Comparison of ENCODE assay signal across 23 cellular contexts in the genomic region with DNA sequence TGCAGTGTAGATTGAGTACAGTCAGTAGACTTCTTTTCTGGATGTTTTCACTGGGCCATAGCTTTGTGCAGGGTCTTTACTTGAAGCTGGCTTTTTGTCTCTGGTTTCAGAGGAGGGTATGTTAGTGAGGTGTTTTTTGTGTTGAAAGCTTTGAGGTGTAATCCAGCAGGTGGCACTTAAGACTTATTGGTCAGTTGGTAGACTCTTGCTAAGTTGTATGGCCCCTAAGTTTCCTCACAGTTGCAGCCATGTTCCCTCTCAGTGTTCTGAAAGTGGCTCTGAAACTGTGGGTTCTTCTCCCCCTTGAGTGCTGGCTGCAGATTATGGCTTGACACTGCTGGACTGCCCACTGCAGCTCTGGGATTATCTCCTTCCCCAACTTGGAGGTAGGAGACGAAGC. TPM values are rescaled to one million over a fixed set of nuclear protein-coding genes. Genes with fewer than 3 reads are reported as not detected.
A peak's percentile ranks its signal among the peaks of the same experiment; 100 is the strongest.
DNase-seq lines count a peak whose midpoint lies in the region; ATAC-seq and TF ChIP-seq lines count a peak whose summit lies in the region.
"Had no signal": no experiment of that assay in that cellular context is flagged by ENCODE, and none has a peak within 500 bp of the region (broad histone marks: within the 10 kb centered on the region; RNA-seq: fewer than 3 reads in every experiment).

No MANE protein-coding gene starts in this region.

- H3K27me3 Mint-ChIP-seq in CD14-positive monocyte (ENCODE audit: low read depth in 3 of 3) = peaks cover 0 to 10% (median 0%) of the 10 kb centered on the region in 3 donors

- ATAC-seq in right cardiac atrium (no peak), GM19397 (IDR thresholded peaks at IDR 0.05; ENCODE audit: unreplicated experiment) (no peak)
- ATAC-seq in stimulated activated effector memory CD8-positive, alpha-beta T cell treated with anti-CD3 and anti-CD28 coated beads, Interleukin-12 subunit alpha, Interleukin-12 subunit beta, amount 100 ng/mL, for 72 hours = no peak
- ATAC-seq: left ventricle myocardium superior had no signal

- H3K27ac ChIP-seq in left ventricle myocardium inferior (replicated peaks) (no peak overlapping the region), right cardiac atrium (ENCODE audit: low read length) (no peak overlapping the region)
- H3K27ac ChIP-seq: neural progenitor cell, prostate gland, spleen, uterus had no signal

- no peaks in the 10 kb centered on the region for H3K9me3 ChIP-seq in left ventricle myocardium inferior (replicated peaks)
- no peaks in the 10 kb centered on the region for H3K9me3 ChIP-seq in right cardiac atrium (ENCODE audit: control insufficient read depth, low read length)
- H3K9me3 ChIP-seq: adrenal gland, prostate gland, spleen, uterus had no signal

- no peak overlapping the region for H3K4me3 Mint-ChIP-seq in stimulated activated effector memory CD8-positive, alpha-beta T cell treated with anti-CD3 and anti-CD28 coated beads, Interleukin-12 subunit alpha, Interleukin-12 subunit beta, amount 100 ng/mL, for 72 hours
- peak overlapping the region in 1 of 2 donors; percentile 28 for H3K4me3 Mint-ChIP-seq in CD14-positive monocyte
- H3K4me3 Mint-ChIP-seq: activated CD4-positive, alpha-beta T cell treated with anti-CD3 and anti-CD28 coated beads, Interleukin-2, amount 10 ng/mL, durations not matched to agents 7 days and 5 days; neural progenitor cell had no signal

- no peaks in the 10 kb centered on the region for H3K4me1 ChIP-seq in left ventricle myocardium inferior
- H3K4me1 ChIP-seq in right cardiac atrium (ENCODE audit: control insufficient read depth, insufficient read depth, low read length) = no peaks in the 10 kb centered on the region
- H3K4me1 ChIP-seq: neural progenitor cell, prostate gland, uterus had no signal

- no peaks in the 10 kb centered on the region for H3K36me3 ChIP-seq in left ventricle myocardium inferior
- H3K36me3 ChIP-seq: adrenal gland, neural progenitor cell, prostate gland, spleen, uterus had no signal

- H3K4me3 ChIP-seq in left ventricle myocardium inferior (no peak overlapping the region), right cardiac atrium (ENCODE audit: low read length) (no peak overlapping the region), NB4 (ENCODE audit: low read depth, low read length) (no peak overlapping the region), epithelial cell of esophagus (ENCODE audit: low read length) (no peak overlapping the region)
- H3K4me3 ChIP-seq: adrenal gland, neural progenitor cell, prostate gland, spleen, uterus had no signal

- peaks cover 5% of the 10 kb centered on the region for H3K27me3 ChIP-seq in left ventricle myocardium inferior (ENCODE audit: low read depth)
- no peaks in the 10 kb centered on the region for H3K27me3 ChIP-seq in right cardiac atrium (ENCODE audit: control insufficient read depth, insufficient read depth)
- H3K27me3 ChIP-seq: adrenal gland, neural progenitor cell, uterus had no signal

- TF ChIP-seq CTCF in left ventricle myocardium inferior (IDR thresholded peaks at IDR 0.05; ENCODE audit: borderline replicate concordance) (peak; percentile 30), NB4 (IDR thresholded peaks at IDR 0.05; ENCODE audit: low read depth, low read length) (no peak), epithelial cell of esophagus (IDR thresholded peaks at IDR 0.05; ENCODE audit: insufficient read depth, low read depth, low read length, missing control alignments) (no peak), CD14-positive monocyte (IDR thresholded peaks at IDR 0.05) (no peak)

- intact Hi-C loops in left ventricle myocardium inferior (cut with micrococcal nuclease) (loop anchor here (10.0 kb wide), 1 partner anchor 86 kb away; no protein-coding TSS in a partner anchor), right cardiac atrium (cut with DNase I) (no loop called here), CD14-positive monocyte (cut with micrococcal nuclease) (no loop called here)

- WGBS in right cardiac atrium = 97% methylated on average over 1 of the region's 1 CpG

- no peaks in the 10 kb centered on the region for H3K9me3 Mint-ChIP-seq in stimulated activated effector memory CD8-positive, alpha-beta T cell treated with anti-CD3 and anti-CD28 coated beads, Interleukin-12 subunit alpha, Interleukin-12 subunit beta, amount 100 ng/mL, for 72 hours
- peaks cover 0 to 4% (median 3%) of the 10 kb centered on the region in 7 donors for H3K9me3 Mint-ChIP-seq in CD14-positive monocyte
- H3K9me3 Mint-ChIP-seq: activated CD4-positive, alpha-beta T cell treated with anti-CD3 and anti-CD28 coated beads, Interleukin-2, amount 10 ng/mL, durations not matched to agents 7 days and 5 days had no signal

- no peaks in the 10 kb centered on the region for H3K36me3 Mint-ChIP-seq in stimulated activated effector memory CD8-positive, alpha-beta T cell treated with anti-CD3 and anti-CD28 coated beads, Interleukin-12 subunit alpha, Interleukin-12 subunit beta, amount 100 ng/mL, for 72 hours
- peaks cover 0 to 7% of the 10 kb centered on the region in 2 donors for H3K36me3 Mint-ChIP-seq in CD14-positive monocyte
- H3K36me3 Mint-ChIP-seq: neural progenitor cell had no signal

- H3K27ac Mint-ChIP-seq in stimulated activated effector memory CD8-positive, alpha-beta T cell treated with anti-CD3 and anti-CD28 coated beads, Interleukin-12 subunit alpha, Interleukin-12 subunit beta, amount 100 ng/mL, for 72 hours = no peak overlapping the region
- peak overlapping the region in 3 of 7 donors; percentile 1 to 88 (median 87) for H3K27ac Mint-ChIP-seq in CD14-positive monocyte
- H3K27ac Mint-ChIP-seq: activated CD4-positive, alpha-beta T cell treated with anti-CD3 and anti-CD28 coated beads, Interleukin-2, amount 10 ng/mL, durations not matched to agents 7 days and 5 days; neural progenitor cell had no signal

- DNase-seq in left ventricle myocardium inferior = no peak
- DNase-seq in right cardiac atrium = no peak
- DNase-seq in NB4 (ENCODE audit: low read depth) = peak; percentile 37
- peak; percentile 11 for DNase-seq in epithelial cell of esophagus (ENCODE audit: low read depth)
- no peak for DNase-seq in stimulated activated effector memory CD8-positive, alpha-beta T cell treated with anti-CD3 and anti-CD28 coated beads, Interleukin-12 subunit alpha, Interleukin-12 subunit beta, amount 100 ng/mL, for 72 hours (ENCODE audit: low spot score in 2 of 2)
- DNase-seq in ureter (ENCODE audit: low spot score) = no peak
- no peak for DNase-seq in CD14-positive monocyte (ENCODE audit: low spot score)
- DNase-seq: activated CD4-positive, alpha-beta T cell treated with anti-CD3 and anti-CD28 coated beads, Interleukin-2, amount 10 ng/mL, durations not matched to agents 7 days and 5 days; activated CD8-positive, alpha-beta memory T cell treated with anti-CD3 and anti-CD28 coated beads, Interleukin-2, amount 50 U/mL, for 4 hours; activated gamma-delta T cell; C1 segment of cervical spinal cord; effector CD4-positive, alpha-beta T cell; left ventricle myocardium superior; NCI-H1694 treated with DMSO at 0.1 percent for 48 hours; NCI-H2227 treated with DMSO at 0.1 percent for 48 hours; NK-92 treated with Interleukin-12 subunit alpha and Interleukin-12 subunit beta, amount 100 ng/mL, for 24 hours; spleen; substantia nigra; uterus had no signal

- TF ChIP-seq POLR2A in NB4 (IDR thresholded peaks at IDR 0.05; ENCODE audit: extremely low read depth, insufficient read length) = no peak

- H3K4me1 Mint-ChIP-seq in stimulated activated effector memory CD8-positive, alpha-beta T cell treated with anti-CD3 and anti-CD28 coated beads, Interleukin-12 subunit alpha, Interleukin-12 subunit beta, amount 100 ng/mL, for 72 hours = no peaks in the 10 kb centered on the region
- peaks cover 67% of the 10 kb centered on the region for H3K4me1 Mint-ChIP-seq in CD14-positive monocyte
- H3K4me1 Mint-ChIP-seq: neural progenitor cell had no signal

RNA-seq across cellular contexts. Expression of gene SLC44A1, which starts 55.7 kb away (rescaled TPM):
- total RNA-seq in left ventricle myocardium inferior (27.0 TPM), right cardiac atrium (10 to 100 TPM; 12.1 to 18.3 (median 16.3) TPM), ureter (67.5 TPM)
- polyA plus RNA-seq in right cardiac atrium (5.8 TPM), CD14-positive monocyte (10 to 100 TPM; 46.5 to 52.1 TPM)

Comparison
In these comparisons a context has a peak if more than half of its experiments do, and no peak if none do; other contexts are left out.
1. DNase-seq: peak in NB4 (single experiment) and epithelial cell of esophagus (single experiment); none in left ventricle myocardium inferior (single experiment), right cardiac atrium (0 of 3), stimulated activated effector memory CD8-positive, alpha-beta T cell treated with anti-CD3 and anti-CD28 coated beads, Interleukin-12 subunit alpha, Interleukin-12 subunit beta, amount 100 ng/mL, for 72 hours (0 of 2), ureter (single experiment) and CD14-positive monocyte (single experiment).